1 cellular context compared by ENCODE assay signal in genomic region chr7:66654275-66655112, GRCh38.
TF ChIP-seq lines count a peak whose summit lies in the region.

No MANE protein-coding gene starts in this region.

TF ChIP-seq in HepG2, 621 proteins besides CTCF, POLR2A, EP300 and RAD21 (continued from another document and continues in another):
- TF ChIP-seq GTF3A (CRISPR knock-in tag; conservative IDR thresholded peaks at IDR 0.05) (peak; percentile 55; the same call in 1 of the 2 replicates), SSRP1 (CRISPR knock-in tag; IDR thresholded peaks at IDR 0.05) (no peak), ZFP91 (CRISPR knock-in tag; IDR thresholded peaks at IDR 0.05; ENCODE audit: borderline replicate concordance) (peak; percentile 92), ZNF275 (CRISPR knock-in tag; IDR thresholded peaks at IDR 0.05; ENCODE audit: borderline replicate concordance) (0 out of 2 replicates have a peak, but pooled peaks have one; percentile 37), ZNF75D (CRISPR knock-in tag; IDR thresholded peaks at IDR 0.05; ENCODE audit: borderline replicate concordance) (no peak), ETS1 (CRISPR knock-in tag; IDR thresholded peaks at IDR 0.05) (peak; percentile 62; the same call in 1 of the 2 replicates), SPEN (CRISPR knock-in tag; IDR thresholded peaks at IDR 0.05; ENCODE audit: low read depth) (peak; percentile 94), JARID2 (CRISPR knock-in tag; IDR thresholded peaks at IDR 0.05; ENCODE audit: insufficient replicate concordance) (peak; percentile 95), RBM39 (IDR thresholded peaks at IDR 0.05; ENCODE audit: low read depth, low read length, poor library complexity, severe bottlenecking) (peak; percentile 49), ZMYM3 (CRISPR knock-in tag; IDR thresholded peaks at IDR 0.05) (peak; percentile 44; the same call in 1 of the 2 replicates), PAF1 (CRISPR knock-in tag; IDR thresholded peaks at IDR 0.05) (no peak), ZNF317 (CRISPR knock-in tag; IDR thresholded peaks at IDR 0.05) (0 out of 2 replicates have a peak, but pooled peaks have one; percentile 2), CHD4 (IDR thresholded peaks at IDR 0.05; ENCODE audit: borderline replicate concordance, low read length) (no peak), KLF6 (CRISPR knock-in tag; IDR thresholded peaks at IDR 0.05) (peak; percentile 88), UBTF (CRISPR knock-in tag; IDR thresholded peaks at IDR 0.05) (peak; percentile 90), ZNF354B (CRISPR knock-in tag; IDR thresholded peaks at IDR 0.05) (no peak), NR2F6 (IDR thresholded peaks at IDR 0.05) (no peak), NR2F6 (CRISPR knock-in tag; IDR thresholded peaks at IDR 0.05) (peak; percentile 70), SAP130 (CRISPR knock-in tag; IDR thresholded peaks at IDR 0.05; ENCODE audit: low read depth) (peak; percentile 92), ZNF234 (CRISPR knock-in tag; conservative IDR thresholded peaks at IDR 0.05) (peak; percentile 89; the same call in 1 of the 2 replicates), ZNF841 (CRISPR knock-in tag; IDR thresholded peaks at IDR 0.05; ENCODE audit: borderline replicate concordance) (peak; percentile 84; the same call in 1 of the 2 replicates), ZNF446 (CRISPR knock-in tag; IDR thresholded peaks at IDR 0.05) (no peak), ZSCAN25 (CRISPR knock-in tag; IDR thresholded peaks at IDR 0.05) (peak; percentile 54; the same call in 1 of the 2 replicates), ATAD3A (CRISPR knock-in tag; IDR thresholded peaks at IDR 0.05) (peak; percentile 73; the same call in 1 of the 2 replicates), SUZ12 (IDR thresholded peaks at IDR 0.05; ENCODE audit: low read depth, low read length) (no peak), ZNF512B (CRISPR knock-in tag; IDR thresholded peaks at IDR 0.05; ENCODE audit: borderline replicate concordance) (no peak), GABPB1 (CRISPR knock-in tag; IDR thresholded peaks at IDR 0.05) (peak; percentile 97), ZNF530 (CRISPR knock-in tag; IDR thresholded peaks at IDR 0.05; ENCODE audit: low read depth) (no peak), CBX2 (IDR thresholded peaks at IDR 0.05; ENCODE audit: low read depth, low read length) (no peak), CBX2 (CRISPR knock-in tag; IDR thresholded peaks at IDR 0.05; ENCODE audit: low read depth) (no peak), ZBTB49 (CRISPR knock-in tag; IDR thresholded peaks at IDR 0.05; ENCODE audit: borderline replicate concordance) (no peak), HIVEP1 (CRISPR knock-in tag; IDR thresholded peaks at IDR 0.05) (peak; percentile 99), SAFB2 (CRISPR knock-in tag; IDR thresholded peaks at IDR 0.05; ENCODE audit: borderline replicate concordance, low read depth) (peak; percentile 80; the same call in 1 of the 2 replicates), MATR3 (CRISPR knock-in tag; IDR thresholded peaks at IDR 0.05) (no peak), REXO4 (CRISPR knock-in tag; IDR thresholded peaks at IDR 0.05; ENCODE audit: borderline replicate concordance) (0 out of 2 replicates have a peak, but pooled peaks have one; percentile 14), ZNF772 (CRISPR knock-in tag; IDR thresholded peaks at IDR 0.05) (peak; percentile 96), FOXA3 (CRISPR knock-in tag; IDR thresholded peaks at IDR 0.05) (peak; percentile 74; the same call in 1 of the 2 replicates), ZNF678 (CRISPR knock-in tag; IDR thresholded peaks at IDR 0.05) (no peak; the same call in 1 of the 2 replicates), LCORL (IDR thresholded peaks at IDR 0.05) (no peak), LCORL (CRISPR knock-in tag; IDR thresholded peaks at IDR 0.05) (no peak; the same call in none of the 2 replicates), KDM4B (CRISPR knock-in tag; IDR thresholded peaks at IDR 0.05) (peak; percentile 18; the same call in 1 of the 2 replicates), NCOA1 (CRISPR knock-in tag; IDR thresholded peaks at IDR 0.05) (no peak), FLYWCH1 (CRISPR knock-in tag; IDR thresholded peaks at IDR 0.05) (0 out of 2 replicates have a peak, but pooled peaks have one; percentile 50), DMAP1 (CRISPR knock-in tag; IDR thresholded peaks at IDR 0.05) (peak; percentile 65; the same call in 1 of the 2 replicates), HNF4A (CRISPR knock-in tag; IDR thresholded peaks at IDR 0.05) (peak; percentile 72), U2AF1 (optimal IDR thresholded peaks at IDR 0.05; ENCODE audit: low read depth, low read length) (peak; percentile 83), EZH2 (conservative IDR thresholded peaks at IDR 0.05; ENCODE audit: low read depth, low read length) (no peak), ZNF816 (CRISPR knock-in tag; IDR thresholded peaks at IDR 0.05; ENCODE audit: borderline replicate concordance) (peak; percentile 98)
- TF ChIP-seq, protein P1, sequence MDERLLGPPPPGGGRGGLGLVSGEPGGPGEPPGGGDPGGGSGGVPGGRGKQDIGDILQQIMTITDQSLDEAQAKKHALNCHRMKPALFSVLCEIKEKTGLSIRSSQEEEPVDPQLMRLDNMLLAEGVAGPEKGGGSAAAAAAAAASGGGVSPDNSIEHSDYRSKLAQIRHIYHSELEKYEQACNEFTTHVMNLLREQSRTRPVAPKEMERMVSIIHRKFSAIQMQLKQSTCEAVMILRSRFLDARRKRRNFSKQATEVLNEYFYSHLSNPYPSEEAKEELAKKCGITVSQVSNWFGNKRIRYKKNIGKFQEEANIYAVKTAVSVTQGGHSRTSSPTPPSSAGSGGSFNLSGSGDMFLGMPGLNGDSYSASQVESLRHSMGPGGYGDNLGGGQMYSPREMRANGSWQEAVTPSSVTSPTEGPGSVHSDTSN (CRISPR knock-in tag; IDR thresholded peaks at IDR 0.05) = no peak
- TF ChIP-seq, protein P2, sequence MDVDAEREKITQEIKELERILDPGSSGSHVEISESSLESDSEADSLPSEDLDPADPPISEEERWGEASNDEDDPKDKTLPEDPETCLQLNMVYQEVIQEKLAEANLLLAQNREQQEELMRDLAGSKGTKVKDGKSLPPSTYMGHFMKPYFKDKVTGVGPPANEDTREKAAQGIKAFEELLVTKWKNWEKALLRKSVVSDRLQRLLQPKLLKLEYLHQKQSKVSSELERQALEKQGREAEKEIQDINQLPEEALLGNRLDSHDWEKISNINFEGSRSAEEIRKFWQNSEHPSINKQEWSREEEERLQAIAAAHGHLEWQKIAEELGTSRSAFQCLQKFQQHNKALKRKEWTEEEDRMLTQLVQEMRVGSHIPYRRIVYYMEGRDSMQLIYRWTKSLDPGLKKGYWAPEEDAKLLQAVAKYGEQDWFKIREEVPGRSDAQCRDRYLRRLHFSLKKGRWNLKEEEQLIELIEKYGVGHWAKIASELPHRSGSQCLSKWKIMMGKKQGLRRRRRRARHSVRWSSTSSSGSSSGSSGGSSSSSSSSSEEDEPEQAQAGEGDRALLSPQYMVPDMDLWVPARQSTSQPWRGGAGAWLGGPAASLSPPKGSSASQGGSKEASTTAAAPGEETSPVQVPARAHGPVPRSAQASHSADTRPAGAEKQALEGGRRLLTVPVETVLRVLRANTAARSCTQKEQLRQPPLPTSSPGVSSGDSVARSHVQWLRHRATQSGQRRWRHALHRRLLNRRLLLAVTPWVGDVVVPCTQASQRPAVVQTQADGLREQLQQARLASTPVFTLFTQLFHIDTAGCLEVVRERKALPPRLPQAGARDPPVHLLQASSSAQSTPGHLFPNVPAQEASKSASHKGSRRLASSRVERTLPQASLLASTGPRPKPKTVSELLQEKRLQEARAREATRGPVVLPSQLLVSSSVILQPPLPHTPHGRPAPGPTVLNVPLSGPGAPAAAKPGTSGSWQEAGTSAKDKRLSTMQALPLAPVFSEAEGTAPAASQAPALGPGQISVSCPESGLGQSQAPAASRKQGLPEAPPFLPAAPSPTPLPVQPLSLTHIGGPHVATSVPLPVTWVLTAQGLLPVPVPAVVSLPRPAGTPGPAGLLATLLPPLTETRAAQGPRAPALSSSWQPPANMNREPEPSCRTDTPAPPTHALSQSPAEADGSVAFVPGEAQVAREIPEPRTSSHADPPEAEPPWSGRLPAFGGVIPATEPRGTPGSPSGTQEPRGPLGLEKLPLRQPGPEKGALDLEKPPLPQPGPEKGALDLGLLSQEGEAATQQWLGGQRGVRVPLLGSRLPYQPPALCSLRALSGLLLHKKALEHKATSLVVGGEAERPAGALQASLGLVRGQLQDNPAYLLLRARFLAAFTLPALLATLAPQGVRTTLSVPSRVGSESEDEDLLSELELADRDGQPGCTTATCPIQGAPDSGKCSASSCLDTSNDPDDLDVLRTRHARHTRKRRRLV (CRISPR knock-in tag; IDR thresholded peaks at IDR 0.05) = no peak
